ENCODE assay signal across 17 cellular contexts in the genomic region with DNA sequence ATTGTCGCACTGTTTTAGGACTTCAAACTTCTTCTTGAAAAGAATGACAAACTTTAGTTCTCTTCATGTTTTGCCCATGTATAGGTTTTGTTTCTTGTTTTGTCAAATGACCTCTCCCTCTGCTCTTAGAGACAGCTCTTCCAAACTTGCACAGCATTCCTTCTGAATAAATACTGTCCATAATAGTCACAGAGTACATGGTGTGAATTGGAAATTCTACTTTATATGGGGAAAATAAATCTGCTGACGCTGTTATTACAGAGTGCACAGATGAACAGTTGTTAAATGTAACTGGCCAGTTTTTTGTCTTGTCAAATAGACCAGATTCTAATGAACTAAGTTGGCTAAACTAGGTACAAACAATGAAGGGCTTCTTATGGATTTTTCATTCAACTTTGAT.
A peak's percentile ranks its signal among the peaks of the same experiment; 100 is the strongest.
DNase-seq lines count a peak whose midpoint lies in the region; ATAC-seq and TF ChIP-seq lines count a peak whose summit lies in the region.
"Had no signal": no experiment of that assay in that cellular context is flagged by ENCODE, and none has a peak within 500 bp of the region (broad histone marks: within the 10 kb centered on the region; RNA-seq: fewer than 3 reads in every experiment).

No MANE protein-coding gene starts in this region.

- H3K9me3 ChIP-seq in osteoblast (ENCODE audit: low read depth, low read length) (no peaks in the 10 kb centered on the region), tibial nerve (no peaks in the 10 kb centered on the region)
- H3K9me3 ChIP-seq: left lung had no signal

- H3K4me1 Mint-ChIP-seq in brain, result peaks cover 63% of the 10 kb centered on the region
- H3K4me1 Mint-ChIP-seq: activated CD4-positive, alpha-beta T cell treated with anti-CD3 and anti-CD28 coated beads for 36 hours; activated naive CD8-positive, alpha-beta T cell treated with anti-CD3 and anti-CD28 coated beads, Interleukin-2, amount 50 U/mL, for 24 hours had no signal

- no peak overlapping the region for H3K27ac ChIP-seq in osteoblast (ENCODE audit: low read depth, low read length)
- peak overlapping the region in 3 of 4 donors; percentile 16 to 83 (median 82) for H3K27ac ChIP-seq in tibial nerve
- H3K27ac ChIP-seq: HL-60 had no signal

- TF ChIP-seq CTCF in brain (conservative IDR thresholded peaks at IDR 0.05), result no peak
- no peak for TF ChIP-seq CTCF in osteoblast (IDR thresholded peaks at IDR 0.05; ENCODE audit: extremely low read depth, low read depth, low read length)
- TF ChIP-seq CTCF in tibial nerve (IDR thresholded peaks at IDR 0.05), result no peak
- TF ChIP-seq CTCF in GM20000 (IDR thresholded peaks at IDR 0.05; ENCODE audit: extremely low read depth, missing control alignments), result no peak

- DNase-seq in left ventricle myocardium superior (no peak), osteoblast (ENCODE audit: insufficient read length, low spot score, missing footprints) (no peak), tibial nerve (ENCODE audit: low spot score in 2 of 2) (no peak), HuH-7 (ENCODE audit: low spot score) (no peak), NCI-H2029 (lab: John Stamatoyannopoulos, UW) (no peak), GM20000 (ENCODE audit: low spot score) (no peak)
- DNase-seq: activated CD4-positive, alpha-beta T cell treated with anti-CD3 and anti-CD28 coated beads for 36 hours; activated naive CD8-positive, alpha-beta T cell treated with anti-CD3 and anti-CD28 coated beads, Interleukin-2, amount 50 U/mL, for 24 hours; foreskin melanocyte; left lung; NCI-H187 treated with DMSO at 0.1 percent for 48 hours; NCI-H446 treated with DMSO at 0.1 percent for 48 hours had no signal

- H3K9me3 Mint-ChIP-seq in brain, result no peaks in the 10 kb centered on the region
- H3K9me3 Mint-ChIP-seq: activated naive CD8-positive, alpha-beta T cell treated with anti-CD3 and anti-CD28 coated beads, Interleukin-2, amount 50 U/mL, for 24 hours; activated T-helper 2 cell treated with anti-CD3 and anti-CD28 coated beads, Interferon-gamma antibody, Interleukin-2, Interleukin-4, amounts not matched to agents 10 μg/mL and 5 μg/mL and 100 μg/mL, durations not matched to agents 14 hours and 24 hours and 36 hours; stimulated activated naive CD8-positive, alpha-beta T cell treated with anti-CD3 and anti-CD28 coated beads, Interleukin-15, Interleukin-2, amounts not matched to agents 100 ng/mL and 50 ng/mL, for 24 hours had no signal

- H3K4me3 Mint-ChIP-seq in brain, result peak overlapping the region in 3 of 5 experiments; percentile 82 to 89 (median 87)
- H3K4me3 Mint-ChIP-seq: activated CD4-positive, alpha-beta T cell treated with anti-CD3 and anti-CD28 coated beads for 36 hours; activated naive CD8-positive, alpha-beta T cell treated with anti-CD3 and anti-CD28 coated beads, Interleukin-2, amount 50 U/mL, for 24 hours; stimulated activated naive CD8-positive, alpha-beta T cell treated with anti-CD3 and anti-CD28 coated beads, Interleukin-15, Interleukin-2, amounts not matched to agents 100 ng/mL and 50 ng/mL, for 24 hours had no signal

- H3K27me3 ChIP-seq in osteoblast (ENCODE audit: insufficient read depth, low read length), result no peaks in the 10 kb centered on the region
- H3K27me3 ChIP-seq in tibial nerve, result no peaks in the 10 kb centered on the region
- H3K27me3 ChIP-seq: left lung had no signal

- intact Hi-C loops in left ventricle myocardium superior (cut with micrococcal nuclease), result loop anchor here (5.0 kb wide), 1 partner anchor 97 kb away; no protein-coding TSS in a partner anchor

- ATAC-seq in left ventricle myocardium superior (peak; percentile 11), HG03457 (IDR thresholded peaks at IDR 0.05; ENCODE audit: unreplicated experiment) (no peak)
- ATAC-seq: activated CD4-positive, alpha-beta T cell treated with anti-CD3 and anti-CD28 coated beads for 36 hours; activated naive CD8-positive, alpha-beta T cell treated with anti-CD3 and anti-CD28 coated beads, Interleukin-2, amount 50 U/mL, for 24 hours; left lung had no signal

- H3K79me2 ChIP-seq in osteoblast (ENCODE audit: insufficient read depth, low read length), result no peaks in the 10 kb centered on the region

- no peak for TF ChIP-seq POLR2A in tibial nerve (IDR thresholded peaks at IDR 0.05)

- H3K4me3 ChIP-seq in osteoblast (ENCODE audit: insufficient read depth, low read length) (no peak overlapping the region), tibial nerve (peak overlapping the region in 2 of 4 donors; percentile 2 to 53)
- H3K4me3 ChIP-seq: left lung had no signal

- no peaks in the 10 kb centered on the region for H3K36me3 ChIP-seq in osteoblast (ENCODE audit: insufficient read depth, low read length)
- H3K36me3 ChIP-seq in tibial nerve, result no peaks in the 10 kb centered on the region
- H3K36me3 ChIP-seq: left lung had no signal

- H4K20me1 ChIP-seq in osteoblast (ENCODE audit: insufficient read depth, low read length), result no peaks in the 10 kb centered on the region

- 66 to 68% methylated on average over 2 of the region's 2 CpGs for WGBS in tibial nerve, 2 donors

- H2AFZ ChIP-seq in osteoblast (ENCODE audit: low read length), result peak overlapping the region; percentile 21

- H3K27me3 Mint-ChIP-seq in brain, result peaks cover 4% of the 10 kb centered on the region
- H3K27me3 Mint-ChIP-seq: activated CD4-positive, alpha-beta T cell treated with anti-CD3 and anti-CD28 coated beads for 36 hours; activated naive CD8-positive, alpha-beta T cell treated with anti-CD3 and anti-CD28 coated beads, Interleukin-2, amount 50 U/mL, for 24 hours had no signal

- H3K4me2 ChIP-seq in osteoblast (ENCODE audit: insufficient read depth, low read length), result no peak overlapping the region

- H3K4me1 ChIP-seq in osteoblast (ENCODE audit: insufficient read depth, low read length) (no peaks in the 10 kb centered on the region), tibial nerve (peaks cover 0 to 13% (median 0%) of the 10 kb centered on the region in 4 donors)
- H3K4me1 ChIP-seq: left lung had no signal

- TF ChIP-seq EP300 in tibial nerve (IDR thresholded peaks at IDR 0.05), result no peak

- peak overlapping the region in 3 of 5 experiments; percentile 50 to 94 (median 91) for H3K27ac Mint-ChIP-seq in brain
- H3K27ac Mint-ChIP-seq: activated CD4-positive, alpha-beta T cell treated with anti-CD3 and anti-CD28 coated beads for 36 hours; activated naive CD8-positive, alpha-beta T cell treated with anti-CD3 and anti-CD28 coated beads, Interleukin-2, amount 50 U/mL, for 24 hours; activated T-helper 2 cell treated with anti-CD3 and anti-CD28 coated beads, Interferon-gamma antibody, Interleukin-2, Interleukin-4, amounts not matched to agents 10 μg/mL and 5 μg/mL and 100 μg/mL, durations not matched to agents 14 hours and 24 hours and 36 hours; stimulated activated naive CD8-positive, alpha-beta T cell treated with anti-CD3 and anti-CD28 coated beads, Interleukin-15, Interleukin-2, amounts not matched to agents 100 ng/mL and 50 ng/mL, for 24 hours had no signal

- H3K36me3 Mint-ChIP-seq in brain, result no peaks in the 10 kb centered on the region
